ENCODE assay signal across 14 cellular contexts in genomic region chr2:48940606-48941005, GRCh38.
DNase-seq lines count a peak whose midpoint lies in the region; ATAC-seq and TF ChIP-seq lines count a peak whose summit lies in the region.
"Had no signal": no experiment of that assay in that cellular context is flagged by ENCODE, and none has a peak within 500 bp of the region (broad histone marks: within the 10 kb centered on the region; RNA-seq: fewer than 3 reads in every experiment).

No MANE protein-coding gene starts in this region.

- H4K12ac ChIP-seq in trophoblast cell (ENCODE audit: low read depth, low read length) = no peak overlapping the region

- no peak overlapping the region for H4K8ac ChIP-seq in trophoblast cell (ENCODE audit: low read depth, low read length)

- DNase-seq in BE2C = peak; percentile 66
- DNase-seq in DMS79 treated with DMSO at 0.1 percent for 48 hours (lab: John Stamatoyannopoulos, UW) = peak; percentile 93
- DNase-seq in NCI-H2171 (lab: John Stamatoyannopoulos, UW) = peak; percentile 16
- DNase-seq in cardiac fibroblast (ENCODE audit: low read depth in 2 of 2) = peak; percentile 43 to 71
- no peak for DNase-seq in SIG-M5 treated with dmso at 0.1 percent for 504 hours (lab: John Stamatoyannopoulos, UW; ENCODE audit: unreplicated experiment)
- no peak for DNase-seq in trophoblast cell
- no peak for DNase-seq in GDM1 (lab: John Stamatoyannopoulos, UW)
- DNase-seq: activated CD4-positive, alpha-beta T cell treated with anti-CD3 and anti-CD28 coated beads for 1 hour; activated CD8-positive, alpha-beta memory T cell treated with anti-CD3 and anti-CD28 coated beads, Interleukin-2, amount 50 U/mL, for 4 hours; central memory CD4-positive, alpha-beta T cell; pancreas had no signal

- H3K14ac ChIP-seq in trophoblast cell (ENCODE audit: low read length) = no peak overlapping the region

- no peak overlapping the region for H3K18ac ChIP-seq in trophoblast cell (ENCODE audit: low read length)

- no peak for ATAC-seq in esophagus mucosa
- ATAC-seq: HCT116, pancreas had no signal

- H3K9me3 ChIP-seq in BE2C = no peaks in the 10 kb centered on the region
- no peaks in the 10 kb centered on the region for H3K9me3 ChIP-seq in trophoblast cell (ENCODE audit: insufficient read depth, low read depth, low read length)
- H3K9me3 ChIP-seq: pancreas, suprapubic skin had no signal

- no peak overlapping the region for H2BK12ac ChIP-seq in trophoblast cell (ENCODE audit: low read length)

- H2BK5ac ChIP-seq in trophoblast cell (ENCODE audit: low read depth, low read length, poor library complexity) = no peak overlapping the region

- no peak overlapping the region for H2BK120ac ChIP-seq in trophoblast cell (ENCODE audit: insufficient read depth, low read length, poor library complexity)

- H3K27me3 ChIP-seq in BE2C (no peaks in the 10 kb centered on the region), trophoblast cell (ENCODE audit: insufficient read depth, low read length) (no peaks in the 10 kb centered on the region)
- H3K27me3 ChIP-seq: pancreas had no signal

- no peak overlapping the region for H4K91ac ChIP-seq in trophoblast cell (ENCODE audit: low read depth, low read length)

- no CpG with 5 or more reads among the region's 3 CpGs for WGBS in trophoblast cell (ENCODE audit: extremely low coverage, insufficient coverage, insufficient read length)

- H3K9ac ChIP-seq in trophoblast cell (ENCODE audit: low read length) = no peak overlapping the region

- H3K4me3 ChIP-seq in BE2C (ENCODE audit: low read depth, low read length) (no peak overlapping the region), cardiac fibroblast (replicated peaks in 1 of 2; ENCODE audit: low read depth in 2 of 2, low read length in 2 of 2) (no peak overlapping the region), trophoblast cell (ENCODE audit: low read depth, low read length) (no peak overlapping the region)
- H3K4me3 ChIP-seq: pancreas, suprapubic skin had no signal

- no peak overlapping the region for H2AK5ac ChIP-seq in trophoblast cell (ENCODE audit: low read length)

- no peaks in the 10 kb centered on the region for H3K36me3 ChIP-seq in BE2C
- no peaks in the 10 kb centered on the region for H3K36me3 ChIP-seq in trophoblast cell (ENCODE audit: control insufficient read depth in 1 of 2, insufficient read depth in 2 of 2, low read length in 2 of 2)
- H3K36me3 ChIP-seq: pancreas, suprapubic skin had no signal

- H3K4me1 ChIP-seq in BE2C (peaks cover 6% of the 10 kb centered on the region), trophoblast cell (ENCODE audit: control insufficient read depth in 1 of 2, insufficient read depth in 2 of 2, low read length in 2 of 2) (no peaks in the 10 kb centered on the region)
- H3K4me1 ChIP-seq: pancreas, suprapubic skin had no signal

- no peak overlapping the region for H3K23ac ChIP-seq in trophoblast cell (ENCODE audit: low read length)

- no peak overlapping the region for H3K4ac ChIP-seq in trophoblast cell (ENCODE audit: low read depth, low read length)

- H3K4me2 ChIP-seq in trophoblast cell (ENCODE audit: low read length) = no peak overlapping the region

- no peak overlapping the region for H3K27ac ChIP-seq in trophoblast cell (ENCODE audit: low read depth, low read length)
- H3K27ac ChIP-seq: pancreas, suprapubic skin had no signal

- H3K79me1 ChIP-seq in trophoblast cell (ENCODE audit: low read length) = no peaks in the 10 kb centered on the region

- H2AFZ ChIP-seq in trophoblast cell (ENCODE audit: insufficient read depth, low read length, poor library complexity) = no peak overlapping the region

- H3K79me2 ChIP-seq in trophoblast cell (ENCODE audit: control insufficient read depth, insufficient read depth, low read length, poor library complexity) = no peaks in the 10 kb centered on the region

- TF ChIP-seq CTCF in BE2C (IDR thresholded peaks at IDR 0.05; ENCODE audit: low read depth, low read length) (no peak), cardiac fibroblast (IDR thresholded peaks at IDR 0.05; ENCODE audit: low read depth, low read length) (no peak)

Comparison
In these comparisons a context has a peak if more than half of its experiments do, and no peak if none do; other contexts are left out.
1. DNase-seq: peak in BE2C (single experiment), DMS79 treated with DMSO at 0.1 percent for 48 hours (single experiment), NCI-H2171 (single experiment) and cardiac fibroblast (2 of 2); none in SIG-M5 treated with dmso at 0.1 percent for 504 hours (single experiment), trophoblast cell (0 of 2) and GDM1 (single experiment).